In genomic region chr20:10429443-10429981, GRCh38 we compare ENCODE assay signal across 21 cellular contexts. TPM values are rescaled to one million over a fixed set of nuclear protein-coding genes. Genes with fewer than 3 reads are reported as not detected.
A peak's percentile ranks its signal among the peaks of the same experiment; 100 is the strongest.
DNase-seq lines count a peak whose midpoint lies in the region; ATAC-seq, FAIRE-seq and TF ChIP-seq lines count a peak whose summit lies in the region.
"Had no signal": no experiment of that assay in that cellular context is flagged by ENCODE, and none has a peak within 500 bp of the region (broad histone marks: within the 10 kb centered on the region; RNA-seq: fewer than 3 reads in every experiment).

No MANE protein-coding gene starts in this region.

- POLR2A ChIA-PET in A549 (lab: Yijun Ruan, JAX) (interaction anchor here (1.0 to 1.8 kb wide), 5 partner anchors 60 to 451 kb away, joined by 5 to 14 read pairs (median 6); partner anchors contain the start of gene SNAP25), Caco-2 (lab: Charles Lee) (no interaction called here)

- peaks cover 32% of the 10 kb centered on the region for H3K36me3 Mint-ChIP-seq in Caco-2 (ENCODE audit: insufficient read depth, unreplicated experiment)
- no peaks in the 10 kb centered on the region for H3K36me3 Mint-ChIP-seq in T-helper 17 cell (ENCODE audit: low read depth)
- H3K36me3 Mint-ChIP-seq: CD4-positive, CD25-positive, alpha-beta regulatory T cell had no signal

- DNase-seq in A549 (ENCODE audit: low read depth in 1 of 2, low spot score in 1 of 2) (no peak), Caco-2 (peak; percentile 22 to 58), T-helper 17 cell (no peak), right lobe of liver (peak in 2 of 3 donors; percentile 46 to 56), pons (ENCODE audit: low spot score) (no peak), coronary artery (ENCODE audit: low spot score) (no peak), DMS153 (lab: John Stamatoyannopoulos, UW) (no peak)
- DNase-seq in stimulated activated CD4-positive, alpha-beta T cell treated with anti-CD3 and anti-CD28 coated beads, Interleukin-2, amount 100 ng/mL, for 24 hours = no peak
- DNase-seq: activated CD4-positive, alpha-beta T cell treated with anti-CD3 and anti-CD28 coated beads for 1 hour; activated naive CD8-positive, alpha-beta T cell treated with anti-CD3 and anti-CD28 coated beads, Interleukin-2, amount 50 U/mL, for 24 hours; CD4-positive, CD25-positive, alpha-beta regulatory T cell; hypothalamus; NCI-H1417 treated with DMSO at 0.1 percent for 48 hours; NCI-H2107; NCI-H510A; sigmoid colon; stimulated activated naive B cell treated with anti-CD40 and anti-IgM and Interleukin-4, amounts not matched to agents 10 μg/mL and 1 μg/mL and 100 μg/mL, for 72 hours had no signal

- no peak for TF ChIP-seq EP300 in A549 (IDR thresholded peaks at IDR 0.05)

- H3K27ac Mint-ChIP-seq in Caco-2 (ENCODE audit: unreplicated experiment) (peak overlapping the region; percentile 21), T-helper 17 cell (peak overlapping the region; percentile 57)
- H3K27ac Mint-ChIP-seq: activated naive CD8-positive, alpha-beta T cell treated with anti-CD3 and anti-CD28 coated beads, Interleukin-2, amount 50 U/mL, for 24 hours; stimulated activated naive B cell treated with anti-CD40 and anti-IgM and Interleukin-4, amounts not matched to agents 10 μg/mL and 1 μg/mL and 100 μg/mL, for 72 hours had no signal

- H3K9me3 Mint-ChIP-seq in Caco-2 (ENCODE audit: unreplicated experiment) = no peaks in the 10 kb centered on the region
- H3K9me3 Mint-ChIP-seq: activated naive CD8-positive, alpha-beta T cell treated with anti-CD3 and anti-CD28 coated beads, Interleukin-2, amount 50 U/mL, for 24 hours; CD4-positive, CD25-positive, alpha-beta regulatory T cell; stimulated activated naive B cell treated with anti-CD40 and anti-IgM and Interleukin-4, amounts not matched to agents 10 μg/mL and 1 μg/mL and 100 μg/mL, for 72 hours had no signal

- H3K4me3 Mint-ChIP-seq in Caco-2 (ENCODE audit: unreplicated experiment) = no peak overlapping the region
- no peak overlapping the region for H3K4me3 Mint-ChIP-seq in T-helper 17 cell
- H3K4me3 Mint-ChIP-seq: activated naive CD8-positive, alpha-beta T cell treated with anti-CD3 and anti-CD28 coated beads, Interleukin-2, amount 50 U/mL, for 24 hours; stimulated activated naive B cell treated with anti-CD40 and anti-IgM and Interleukin-4, amounts not matched to agents 10 μg/mL and 1 μg/mL and 100 μg/mL, for 72 hours had no signal

- no peak for TF ChIP-seq RAD21 in A549 (conservative IDR thresholded peaks at IDR 0.05 in 1 of 2, IDR thresholded peaks at IDR 0.05 in 1 of 2)

- H3K36me3 ChIP-seq in Caco-2 (ENCODE audit: control insufficient read depth, insufficient read depth, low read length) (no peaks in the 10 kb centered on the region), right lobe of liver (no peaks in the 10 kb centered on the region)
- H3K36me3 ChIP-seq: thoracic aorta had no signal

- peak overlapping the region; percentile 92 for H3K4me2 ChIP-seq in A549

- intact Hi-C loops in Caco-2 (cut with micrococcal nuclease; ENCODE audit: unreplicated experiment) = loop anchor here (5.0 kb wide), 3 partner anchors 112 to 812 kb away; no protein-coding TSS in a partner anchor
- intact Hi-C loops in right lobe of liver (cut with DNase I) = no loop called here

- FAIRE-seq in A549 (lab: Jason Lieb, UNC) = no peak
- FAIRE-seq: endothelial cell of umbilical vein, islet of Langerhans had no signal

- H3K9me3 ChIP-seq in A549 = no peaks in the 10 kb centered on the region
- H3K9me3 ChIP-seq in Caco-2 = no peaks in the 10 kb centered on the region
- H3K9me3 ChIP-seq in T-helper 17 cell (ENCODE audit: control insufficient read depth, low read length, poor library complexity, severe bottlenecking) = no peaks in the 10 kb centered on the region
- no peaks in the 10 kb centered on the region for H3K9me3 ChIP-seq in right lobe of liver
- H3K9me3 ChIP-seq: sigmoid colon, thoracic aorta had no signal

- no peaks in the 10 kb centered on the region for H3K27me3 Mint-ChIP-seq in Caco-2 (ENCODE audit: insufficient read depth, unreplicated experiment)
- H3K27me3 Mint-ChIP-seq in T-helper 17 cell = no peaks in the 10 kb centered on the region
- H3K27me3 Mint-ChIP-seq: activated naive CD8-positive, alpha-beta T cell treated with anti-CD3 and anti-CD28 coated beads, Interleukin-2, amount 50 U/mL, for 24 hours; CD4-positive, CD25-positive, alpha-beta regulatory T cell; stimulated activated naive B cell treated with anti-CD40 and anti-IgM and Interleukin-4, amounts not matched to agents 10 μg/mL and 1 μg/mL and 100 μg/mL, for 72 hours had no signal

- WGBS in A549 (ENCODE audit: missing lambda C conversion rate) = 90% methylated on average over 5 of the region's 5 CpGs
- 31% methylated on average over 5 of the region's 5 CpGs for WGBS in right lobe of liver (ENCODE audit: insufficient coverage, low coverage, low lambda C conversion rate, missing lambda C conversion rate)

- TF ChIP-seq POLR2A in A549 (IDR thresholded peaks at IDR 0.05; ENCODE audit: low read length) (no peak), right lobe of liver (IDR thresholded peaks at IDR 0.05) (no peak)

- no TSS peak for BruUV-seq in Caco-2 (replicated peaks; lab: Mats Ljungman, UMichigan)

- peaks cover 71% of the 10 kb centered on the region for H3K4me1 ChIP-seq in A549
- H3K4me1 ChIP-seq in Caco-2 = peaks cover 17% of the 10 kb centered on the region
- H3K4me1 ChIP-seq in right lobe of liver = peaks cover 0 to 26% (median 11%) of the 10 kb centered on the region in 4 donors

- no peak for ATAC-seq in A549
- ATAC-seq in T-helper 17 cell = no peak
- peak in 2 of 4 donors; percentile 27 to 52 for ATAC-seq in right lobe of liver
- ATAC-seq: activated naive CD8-positive, alpha-beta T cell treated with anti-CD3 and anti-CD28 coated beads, Interleukin-2, amount 50 U/mL, for 24 hours; stimulated activated naive B cell treated with anti-CD40 and anti-IgM and Interleukin-4, amounts not matched to agents 10 μg/mL and 1 μg/mL and 100 μg/mL, for 72 hours had no signal

- H3K27me3 ChIP-seq in Caco-2 (replicated peaks; ENCODE audit: control insufficient read depth, insufficient read depth, low read length) = no peaks in the 10 kb centered on the region
- no peaks in the 10 kb centered on the region for H3K27me3 ChIP-seq in right lobe of liver
- H3K27me3 ChIP-seq: sigmoid colon had no signal

- CTCF ChIA-PET in A549 (lab: Yijun Ruan, JAX) (interaction anchor here (0.7 to 10.8 kb wide), 10 partner anchors 12 to 813 kb away, joined by 3 to 123 read pairs (median 5); no protein-coding TSS in a partner anchor), Caco-2 (lab: Charles Lee) (no interaction called here)

- H3K27ac ChIP-seq in A549 = peak overlapping the region; percentile 90 to 96
- H3K27ac ChIP-seq in right lobe of liver = no peak overlapping the region
- H3K27ac ChIP-seq in coronary artery = no peak overlapping the region
- H3K27ac ChIP-seq: parathyroid adenoma, sigmoid colon, thoracic aorta had no signal

- H3K4me1 Mint-ChIP-seq in Caco-2 (ENCODE audit: low read depth, unreplicated experiment) = peaks cover 22% of the 10 kb centered on the region
- H3K4me1 Mint-ChIP-seq in T-helper 17 cell = peaks cover 35% of the 10 kb centered on the region

- TF ChIP-seq CTCF in A549 (IDR thresholded peaks at IDR 0.05) = no peak
- no peak for TF ChIP-seq CTCF in Caco-2 (IDR thresholded peaks at IDR 0.05; ENCODE audit: insufficient read depth in 1 of 2, low read depth in 1 of 2, low read length in 1 of 2, severe bottlenecking in 1 of 2, unreplicated experiment in 1 of 2)
- TF ChIP-seq CTCF in right lobe of liver (IDR thresholded peaks at IDR 0.05) = no peak
- TF ChIP-seq CTCF in coronary artery (IDR thresholded peaks at IDR 0.05) = no peak

- H3K4me3 ChIP-seq in A549 (no peak overlapping the region), Caco-2 (ENCODE audit: low read depth, low read length) (no peak overlapping the region), right lobe of liver (no peak overlapping the region), coronary artery (no peak overlapping the region)
- H3K4me3 ChIP-seq: sigmoid colon, thoracic aorta had no signal

TF ChIP-seq in A549, 52 proteins besides CTCF, POLR2A, EP300 and RAD21 (continues in another document):
- TF ChIP-seq KDM1A (IDR thresholded peaks at IDR 0.05; ENCODE audit: low read depth) (no peak), NPAS2 (CRISPR knock-in tag; IDR thresholded peaks at IDR 0.05; ENCODE audit: borderline replicate concordance) (no peak), HDAC2 (IDR thresholded peaks at IDR 0.05) (no peak), MAZ (IDR thresholded peaks at IDR 0.05; ENCODE audit: borderline replicate concordance, low read depth, low read length) (no peak), HOXA7 (CRISPR knock-in tag; IDR thresholded peaks at IDR 0.05) (no peak), CBX2 (IDR thresholded peaks at IDR 0.05; ENCODE audit: borderline replicate concordance, low read depth) (no peak), ZNF302 (CRISPR knock-in tag; IDR thresholded peaks at IDR 0.05) (no peak), CBX8 (IDR thresholded peaks at IDR 0.05) (no peak), ZC3H11A (IDR thresholded peaks at IDR 0.05) (no peak), KDM5A (IDR thresholded peaks at IDR 0.05) (no peak), MAX (IDR thresholded peaks at IDR 0.05) (no peak), NFE2L2 (conservative IDR thresholded peaks at IDR 0.05; ENCODE audit: low read length) (no peak)

RNA-seq across cellular contexts. Expression of gene MKKS, which starts 4.5 kb away (rescaled TPM):
- 85.2 and 94.2 TPM in 2 replicates for polyA plus RNA-seq in A549 (2011; rRNA removed)
- 16.8 and 17.8 TPM in 2 replicates for polyA plus RNA-seq in A549 (2012; cell fraction: cytosol; rRNA removed)
- 4.5 and 7.3 TPM in 2 replicates for polyA plus RNA-seq in A549 (2012; cell fraction: nucleus; rRNA removed)
- polyA plus RNA-seq in A549 (2017; fragmentation: RNase III; extraction: RNeasy Plus Mini Kit Qiagen cat#74134 plus additional on column Dnase treatment) = 24.3 to 27.6 TPM (median 25.8 TPM) in 3 replicates
- 24.7 and 24.9 TPM in 2 replicates for polyA minus RNA-seq in A549 (2011; rRNA and poly(A)+ RNA removed)
- total RNA-seq in Caco-2 (2022) = 15.0 and 15.3 TPM in 2 replicates
- 1 to 10 TPM; 4.7 to 5.0 TPM for total RNA-seq in T-helper 17 cell
- 10 to 100 TPM; 11.4 to 17.6 (median 12.1) TPM for total RNA-seq in right lobe of liver

RNA-seq across cellular contexts. Expression of gene SLX4IP, which starts 5.6 kb away (rescaled TPM):
- polyA plus RNA-seq in A549 (2011; rRNA removed) (7.5 and 8.0 TPM in 2 replicates), A549 (2017; fragmentation: RNase III; extraction: RNeasy Plus Mini Kit Qiagen cat#74134 plus additional on column Dnase treatment) (3.3 to 3.5 TPM (median 3.4 TPM) in 3 replicates)
- polyA plus RNA-seq in A549 (2012; cell fraction: cytosol; rRNA removed) = 0.83 and 1.0 TPM in 2 replicates
- polyA plus RNA-seq in A549 (2012; cell fraction: nucleus; rRNA removed) = 2.0 and 2.9 TPM in 2 replicates
- polyA minus RNA-seq in A549 (2011; rRNA and poly(A)+ RNA removed) = 17.4 and 18.8 TPM in 2 replicates
- total RNA-seq in Caco-2 (2022) (8.5 and 8.8 TPM in 2 replicates), T-helper 17 cell (1 to 10 TPM; 4.0 to 4.6 TPM), right lobe of liver (1 to 10 TPM; 2.0 to 4.0 (median 3.5) TPM)

Comparison
In these comparisons a context has a peak if more than half of its experiments do, and no peak if none do; other contexts are left out.
1. DNase-seq: peak in Caco-2 (2 of 2) and right lobe of liver (2 of 3); none in A549 (0 of 2), T-helper 17 cell (0 of 3), pons (single experiment), coronary artery (single experiment), stimulated activated CD4-positive, alpha-beta T cell treated with anti-CD3 and anti-CD28 coated beads, Interleukin-2, amount 100 ng/mL, for 24 hours (0 of 2) and DMS153 (single experiment).
2. H3K27ac ChIP-seq: peak in A549 (2 of 2); none in right lobe of liver (0 of 3) and coronary artery (0 of 2).